1 cellular context compared by ENCODE assay signal in genomic region chr1:161165742-161166668, GRCh38.
TF ChIP-seq lines count a peak whose summit lies in the region.

PPOX (plus strand) TSS chr1:161166426; CDS start chr1:161166848, 422 bp downstream.

TF ChIP-seq in HepG2, 621 proteins besides CTCF, POLR2A, EP300 and RAD21 (continued from another document and continues in another):
- TF ChIP-seq, protein P1, sequence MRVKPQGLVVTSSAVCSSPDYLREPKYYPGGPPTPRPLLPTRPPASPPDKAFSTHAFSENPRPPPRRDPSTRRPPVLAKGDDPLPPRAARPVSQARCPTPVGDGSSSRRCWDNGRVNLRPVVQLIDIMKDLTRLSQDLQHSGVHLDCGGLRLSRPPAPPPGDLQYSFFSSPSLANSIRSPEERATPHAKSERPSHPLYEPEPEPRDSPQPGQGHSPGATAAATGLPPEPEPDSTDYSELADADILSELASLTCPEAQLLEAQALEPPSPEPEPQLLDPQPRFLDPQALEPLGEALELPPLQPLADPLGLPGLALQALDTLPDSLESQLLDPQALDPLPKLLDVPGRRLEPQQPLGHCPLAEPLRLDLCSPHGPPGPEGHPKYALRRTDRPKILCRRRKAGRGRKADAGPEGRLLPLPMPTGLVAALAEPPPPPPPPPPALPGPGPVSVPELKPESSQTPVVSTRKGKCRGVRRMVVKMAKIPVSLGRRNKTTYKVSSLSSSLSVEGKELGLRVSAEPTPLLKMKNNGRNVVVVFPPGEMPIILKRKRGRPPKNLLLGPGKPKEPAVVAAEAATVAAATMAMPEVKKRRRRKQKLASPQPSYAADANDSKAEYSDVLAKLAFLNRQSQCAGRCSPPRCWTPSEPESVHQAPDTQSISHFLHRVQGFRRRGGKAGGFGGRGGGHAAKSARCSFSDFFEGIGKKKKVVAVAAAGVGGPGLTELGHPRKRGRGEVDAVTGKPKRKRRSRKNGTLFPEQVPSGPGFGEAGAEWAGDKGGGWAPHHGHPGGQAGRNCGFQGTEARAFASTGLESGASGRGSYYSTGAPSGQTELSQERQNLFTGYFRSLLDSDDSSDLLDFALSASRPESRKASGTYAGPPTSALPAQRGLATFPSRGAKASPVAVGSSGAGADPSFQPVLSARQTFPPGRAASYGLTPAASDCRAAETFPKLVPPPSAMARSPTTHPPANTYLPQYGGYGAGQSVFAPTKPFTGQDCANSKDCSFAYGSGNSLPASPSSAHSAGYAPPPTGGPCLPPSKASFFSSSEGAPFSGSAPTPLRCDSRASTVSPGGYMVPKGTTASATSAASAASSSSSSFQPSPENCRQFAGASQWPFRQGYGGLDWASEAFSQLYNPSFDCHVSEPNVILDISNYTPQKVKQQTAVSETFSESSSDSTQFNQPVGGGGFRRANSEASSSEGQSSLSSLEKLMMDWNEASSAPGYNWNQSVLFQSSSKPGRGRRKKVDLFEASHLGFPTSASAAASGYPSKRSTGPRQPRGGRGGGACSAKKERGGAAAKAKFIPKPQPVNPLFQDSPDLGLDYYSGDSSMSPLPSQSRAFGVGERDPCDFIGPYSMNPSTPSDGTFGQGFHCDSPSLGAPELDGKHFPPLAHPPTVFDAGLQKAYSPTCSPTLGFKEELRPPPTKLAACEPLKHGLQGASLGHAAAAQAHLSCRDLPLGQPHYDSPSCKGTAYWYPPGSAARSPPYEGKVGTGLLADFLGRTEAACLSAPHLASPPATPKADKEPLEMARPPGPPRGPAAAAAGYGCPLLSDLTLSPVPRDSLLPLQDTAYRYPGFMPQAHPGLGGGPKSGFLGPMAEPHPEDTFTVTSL (CRISPR knock-in tag; IDR thresholded peaks at IDR 0.05; ENCODE audit: borderline replicate concordance), result no peak
- TF ChIP-seq MAZ (IDR thresholded peaks at IDR 0.05; ENCODE audit: borderline replicate concordance, low read depth, low read length) (peak; percentile 62; the same call in 1 of the 2 replicates), MAZ (CRISPR knock-in tag; IDR thresholded peaks at IDR 0.05; ENCODE audit: low read depth) (peak; percentile 86), ZHX1 (CRISPR knock-in tag; IDR thresholded peaks at IDR 0.05; ENCODE audit: low read depth) (no peak), NFE2L1 (CRISPR knock-in tag; IDR thresholded peaks at IDR 0.05; ENCODE audit: borderline replicate concordance) (no peak), ATF5 (CRISPR knock-in tag; IDR thresholded peaks at IDR 0.05; ENCODE audit: low read depth) (no peak), SNAPC4 (CRISPR knock-in tag; IDR thresholded peaks at IDR 0.05) (peak; percentile 57; the same call in 1 of the 2 replicates), FIP1L1 (IDR thresholded peaks at IDR 0.05; ENCODE audit: borderline replicate concordance, insufficient read depth, low read depth, low read length) (no peak), ZBTB37 (CRISPR knock-in tag; IDR thresholded peaks at IDR 0.05) (0 out of 2 replicates have a peak, but pooled peaks have one; percentile 20), PTBP1 (IDR thresholded peaks at IDR 0.05; ENCODE audit: low read depth, low read length, poor library complexity, severe bottlenecking) (peak; percentile 8), STAT5B (CRISPR knock-in tag; IDR thresholded peaks at IDR 0.05) (0 out of 2 replicates have a peak, but pooled peaks have one; percentile 26), ZBTB7A (CRISPR knock-in tag; IDR thresholded peaks at IDR 0.05) (no peak), ZNF546 (CRISPR knock-in tag; conservative IDR thresholded peaks at IDR 0.05) (no peak; the same call in 1 of the 2 replicates), SETDB1 (CRISPR knock-in tag; IDR thresholded peaks at IDR 0.05; ENCODE audit: borderline replicate concordance) (no peak), PITX1 (CRISPR knock-in tag; IDR thresholded peaks at IDR 0.05) (peak; percentile 46; the same call in 1 of the 2 replicates), ZNF781 (CRISPR knock-in tag; IDR thresholded peaks at IDR 0.05; ENCODE audit: borderline replicate concordance, not compliant biosample characterization) (peak; percentile 11), ZNF382 (CRISPR knock-in tag; IDR thresholded peaks at IDR 0.05; ENCODE audit: borderline replicate concordance) (no peak), IKZF1 (IDR thresholded peaks at IDR 0.05) (no peak), ZNF614 (CRISPR knock-in tag; IDR thresholded peaks at IDR 0.05; ENCODE audit: borderline replicate concordance) (no peak), ZNF775 (CRISPR knock-in tag; IDR thresholded peaks at IDR 0.05; ENCODE audit: borderline replicate concordance) (no peak), ZMAT3 (CRISPR knock-in tag; conservative IDR thresholded peaks at IDR 0.05) (0 out of 2 replicates have a peak, but pooled peaks have one; percentile 22), TRIM24 (CRISPR knock-in tag; IDR thresholded peaks at IDR 0.05) (no peak), ZNF776 (CRISPR knock-in tag; IDR thresholded peaks at IDR 0.05) (0 out of 2 replicates have a peak, but pooled peaks have one; percentile 44), TFDP2 (CRISPR knock-in tag; IDR thresholded peaks at IDR 0.05) (peak; percentile 81), PHF20 (CRISPR knock-in tag; IDR thresholded peaks at IDR 0.05) (peak; percentile 88), ZNF530 (CRISPR knock-in tag; IDR thresholded peaks at IDR 0.05; ENCODE audit: low read depth) (no peak), ZBTB46 (CRISPR knock-in tag; IDR thresholded peaks at IDR 0.05; ENCODE audit: borderline replicate concordance) (no peak), ZBTB42 (CRISPR knock-in tag; IDR thresholded peaks at IDR 0.05) (no peak), ZNF790 (CRISPR knock-in tag; IDR thresholded peaks at IDR 0.05; ENCODE audit: borderline replicate concordance) (no peak), MLX (CRISPR knock-in tag; IDR thresholded peaks at IDR 0.05) (0 out of 2 replicates have a peak, but pooled peaks have one; percentile 26), PLRG1 (conservative IDR thresholded peaks at IDR 0.05) (no peak), ZC3H4 (CRISPR knock-in tag; IDR thresholded peaks at IDR 0.05; ENCODE audit: borderline replicate concordance) (no peak), ZNF547 (CRISPR knock-in tag; IDR thresholded peaks at IDR 0.05) (no peak; the same call in 1 of the 2 replicates), NFRKB (IDR thresholded peaks at IDR 0.05) (no peak), ZIK1 (CRISPR knock-in tag; IDR thresholded peaks at IDR 0.05; ENCODE audit: borderline replicate concordance, low read depth) (no peak), ZNF367 (CRISPR knock-in tag; IDR thresholded peaks at IDR 0.05; ENCODE audit: borderline replicate concordance) (no peak), KMT2A (CRISPR knock-in tag; IDR thresholded peaks at IDR 0.05) (peak; percentile 82; the same call in 1 of the 2 replicates), SCMH1 (CRISPR knock-in tag; IDR thresholded peaks at IDR 0.05; ENCODE audit: borderline replicate concordance) (no peak), FLYWCH1 (CRISPR knock-in tag; IDR thresholded peaks at IDR 0.05) (no peak), NFIC (IDR thresholded peaks at IDR 0.05; ENCODE audit: low read length) (no peak)
